In genomic region chr5:37190592-37190991, GRCh38 we compare ENCODE assay signal across 26 cellular contexts. TPM values are rescaled to one million over a fixed set of nuclear protein-coding genes. Genes with fewer than 3 reads are reported as not detected.
A peak's percentile ranks its signal among the peaks of the same experiment; 100 is the strongest.
DNase-seq lines count a peak whose midpoint lies in the region; ATAC-seq, FAIRE-seq and TF ChIP-seq lines count a peak whose summit lies in the region.
"Had no signal": no experiment of that assay in that cellular context is flagged by ENCODE, and none has a peak within 500 bp of the region (broad histone marks: within the 10 kb centered on the region; RNA-seq: fewer than 3 reads in every experiment).

No MANE protein-coding gene starts in this region.

- TF ChIP-seq RAD21 in HepG2 (CRISPR knock-in tag; IDR thresholded peaks at IDR 0.05), result no peak

- no peaks in the 10 kb centered on the region for H3K27me3 Mint-ChIP-seq in naive thymus-derived CD8-positive, alpha-beta T cell
- H3K27me3 Mint-ChIP-seq: CD4-positive, alpha-beta T cell; CD8-positive, alpha-beta memory T cell had no signal

- CTCF ChIA-PET in HepG2 (lab: Yijun Ruan, JAX; ENCODE audit: low intra/inter-chr PET ratio, low total read pairs), result no interaction called here

- no peak overlapping the region for H3K27ac ChIP-seq in HepG2 (ENCODE audit: extremely low read length, insufficient read depth, low read length)
- no peak overlapping the region for H3K27ac ChIP-seq in right lobe of liver
- H3K27ac ChIP-seq: A549; BLaER1 treated with 17β-estradiol and CSF1 and Interleukin-3, amounts not matched to agents 10 nM and 100 nM; GM23248 had no signal

- no peaks in the 10 kb centered on the region for H4K20me1 ChIP-seq in HepG2 (ENCODE audit: insufficient read depth, low read length)
- H4K20me1 ChIP-seq: BLaER1 treated with 17β-estradiol and CSF1 and Interleukin-3, amounts not matched to agents 10 nM and 100 nM had no signal

- no peak for TF ChIP-seq POLR2A in HepG2 (IDR thresholded peaks at IDR 0.05; ENCODE audit: insufficient read depth in 1 of 2, low read depth in 2 of 2, low read length in 2 of 2)
- TF ChIP-seq POLR2A in right lobe of liver (IDR thresholded peaks at IDR 0.05), result no peak

- DNase-seq in HepG2 (ENCODE audit: low spot score), result no peak
- no peak for DNase-seq in right lobe of liver
- DNase-seq in HTR-8/SVneo (ENCODE audit: insufficient read length, low spot score), result no peak
- DNase-seq in left colon, result no peak
- no peak for DNase-seq in activated effector memory CD4-positive, alpha-beta T cell treated with anti-CD3 and anti-CD28 coated beads, Interleukin-2, amount 50 U/mL, for 16 hours
- DNase-seq in naive thymus-derived CD8-positive, alpha-beta T cell, result no peak
- DNase-seq: 8988T; ACHN; AML-193; BE2C; CD4-positive, alpha-beta T cell; CD8-positive, alpha-beta memory T cell; DMS 273 treated with DMSO at 0.1 percent for 48 hours; DND-41; GM23248; H7; HCEC 1CT had no signal

- 98% methylated on average over 2 of the region's 2 CpGs for WGBS in HepG2 (ENCODE audit: low lambda C conversion rate)
- whole genome bisulfite sequencing in right lobe of liver (ENCODE audit: insufficient coverage, low coverage, low lambda C conversion rate, missing lambda C conversion rate), result 98% methylated on average over 2 of the region's 2 CpGs

- H3K9me3 ChIP-seq in HepG2 (ENCODE audit: low read length), result no peaks in the 10 kb centered on the region
- H3K9me3 ChIP-seq in right lobe of liver, result no peaks in the 10 kb centered on the region
- H3K9me3 ChIP-seq: A549; BE2C; BLaER1 treated with 17β-estradiol and CSF1 and Interleukin-3, amounts not matched to agents 10 nM and 100 nM had no signal

- no peak for ATAC-seq in HepG2
- ATAC-seq in right lobe of liver, result no peak
- ATAC-seq in left colon, result peak; percentile 56
- no peak for ATAC-seq in GM21717 (IDR thresholded peaks at IDR 0.05; ENCODE audit: unreplicated experiment)
- no peak for ATAC-seq in naive thymus-derived CD8-positive, alpha-beta T cell
- ATAC-seq: A549 had no signal

- H3K36me3 Mint-ChIP-seq in naive thymus-derived CD8-positive, alpha-beta T cell, result peaks cover 4 to 42% (median 26%) of the 10 kb centered on the region in 3 donors

- TF ChIP-seq CTCF in HepG2 (CRISPR knock-in tag; IDR thresholded peaks at IDR 0.05) (no peak), right lobe of liver (IDR thresholded peaks at IDR 0.05) (no peak)

- no peak overlapping the region for H2AFZ ChIP-seq in HepG2 (ENCODE audit: low read length)
- H2AFZ ChIP-seq: GM23248 had no signal

- H3K4me3 ChIP-seq in HepG2 (replicated peaks in 1 of 3; ENCODE audit: insufficient read depth in 1 of 3, low read depth in 2 of 3, low read length in 3 of 3), result no peak overlapping the region
- no peak overlapping the region for H3K4me3 ChIP-seq in right lobe of liver
- H3K4me3 ChIP-seq: A549; BLaER1 treated with 17β-estradiol and CSF1 and Interleukin-3, amounts not matched to agents 10 nM and 100 nM; GM23248 had no signal

- no peaks in the 10 kb centered on the region for H3K79me2 ChIP-seq in HepG2 (ENCODE audit: insufficient read depth, low read length)

- H3K9me3 Mint-ChIP-seq in naive thymus-derived CD8-positive, alpha-beta T cell, result no peaks in the 10 kb centered on the region
- H3K9me3 Mint-ChIP-seq: CD14-positive monocyte; CD4-positive, alpha-beta T cell; CD8-positive, alpha-beta memory T cell had no signal

- in situ Hi-C loops in HepG2 (cut with HindIII; ENCODE audit: extremely low pct_ligation_motif_present, low pct_unique_long_range_greater_than_20kb), result no loop called here

- H3K4me3 Mint-ChIP-seq in naive thymus-derived CD8-positive, alpha-beta T cell, result no peak overlapping the region
- H3K4me3 Mint-ChIP-seq: CD14-positive monocyte; CD4-positive, alpha-beta T cell; CD8-positive, alpha-beta memory T cell had no signal

- no peaks in the 10 kb centered on the region for H3K27me3 ChIP-seq in HepG2 (ENCODE audit: control insufficient read depth in 1 of 2, insufficient read depth in 2 of 2, low read length in 2 of 2)
- H3K27me3 ChIP-seq in right lobe of liver, result no peaks in the 10 kb centered on the region
- H3K27me3 ChIP-seq: BE2C; BLaER1 treated with 17β-estradiol and CSF1 and Interleukin-3, amounts not matched to agents 10 nM and 100 nM had no signal

- intact Hi-C loops in HepG2 (cut with micrococcal nuclease; ENCODE audit: unreplicated experiment), result no loop called here
- intact Hi-C loops in right lobe of liver (cut with DNase I), result no loop called here
- intact Hi-C loops in left colon (cut with DNase I, micrococcal nuclease), result no loop called here

- H3K27ac Mint-ChIP-seq in naive thymus-derived CD8-positive, alpha-beta T cell, result no peak overlapping the region
- H3K27ac Mint-ChIP-seq: CD14-positive monocyte; CD4-positive, alpha-beta T cell; CD8-positive, alpha-beta memory T cell had no signal

- peaks cover 0 to 7% of the 10 kb centered on the region in 2 experiments; a peak in 1 of 5 replicates for H3K36me3 ChIP-seq in HepG2 (replicated peaks in 1 of 2; ENCODE audit: control insufficient read depth in 1 of 2, insufficient read depth in 2 of 2, low read length in 2 of 2)
- peaks cover 0 to 7% (median 0%) of the 10 kb centered on the region in 4 donors for H3K36me3 ChIP-seq in right lobe of liver
- H3K36me3 ChIP-seq: BE2C had no signal

- TF ChIP-seq EP300 in HepG2 (IDR thresholded peaks at IDR 0.05; ENCODE audit: low read depth in 2 of 2, low read length in 2 of 2) (no peak), HepG2 (CRISPR knock-in tag; IDR thresholded peaks at IDR 0.05; ENCODE audit: borderline replicate concordance) (no peak)

- POLR2A ChIA-PET in HepG2 (lab: Yijun Ruan, JAX), result no interaction called here
- POLR2A ChIA-PET in naive thymus-derived CD8-positive, alpha-beta T cell (lab: Charles Lee), result no interaction called here

- FAIRE-seq in HepG2 (lab: Jason Lieb, UNC) (no peak), HTR-8/SVneo (lab: Jason Lieb, UNC) (peak; percentile 9)
- FAIRE-seq: A549, D721Med, G401.6, GM12891, GM18507, H1 had no signal

- no peaks in the 10 kb centered on the region for H3K4me1 Mint-ChIP-seq in naive thymus-derived CD8-positive, alpha-beta T cell
- H3K4me1 Mint-ChIP-seq: CD14-positive monocyte; CD8-positive, alpha-beta memory T cell had no signal

- H3K4me1 ChIP-seq in HepG2 (ENCODE audit: insufficient read depth, low read length), result no peaks in the 10 kb centered on the region
- H3K4me1 ChIP-seq in right lobe of liver, result no peaks in the 10 kb centered on the region
- H3K4me1 ChIP-seq: A549; BE2C; BLaER1 treated with 17β-estradiol and CSF1 and Interleukin-3, amounts not matched to agents 10 nM and 100 nM had no signal

- no peak overlapping the region for H3K4me2 ChIP-seq in HepG2 (ENCODE audit: low read depth, low read length)
- H3K4me2 ChIP-seq: A549; BLaER1 treated with 17β-estradiol and CSF1 and Interleukin-3, amounts not matched to agents 10 nM and 100 nM had no signal

- no peak overlapping the region for H3K9ac ChIP-seq in HepG2 (ENCODE audit: insufficient read depth, low read depth, low read length)
- H3K9ac ChIP-seq: BLaER1 treated with 17β-estradiol and CSF1 and Interleukin-3, amounts not matched to agents 10 nM and 100 nM; GM23248 had no signal

- no TSS peak for BruUV-seq in HepG2 (replicated peaks; lab: Mats Ljungman, UMichigan)

TF ChIP-seq in HepG2, 621 proteins besides CTCF, POLR2A, EP300 and RAD21:
- TF ChIP-seq ZNF530 (CRISPR knock-in tag; IDR thresholded peaks at IDR 0.05; ENCODE audit: low read depth) (no peak), ATF7 (IDR thresholded peaks at IDR 0.05) (peak; percentile 46; the same call in 1 of the 2 replicates), ATF7 (CRISPR knock-in tag; IDR thresholded peaks at IDR 0.05) (no peak), CREB1 (IDR thresholded peaks at IDR 0.05) (peak; percentile 46; the same call in 1 of the 2 replicates), CREB1 (CRISPR knock-in tag; IDR thresholded peaks at IDR 0.05) (no peak), ZSCAN31 (CRISPR knock-in tag; IDR thresholded peaks at IDR 0.05; ENCODE audit: low read depth) (no peak)

RNA-seq across cellular contexts. Expression of gene CPLANE1, which starts 58.6 kb away (rescaled TPM):
- total RNA-seq in HepG2 (2016; rRNA removed; fragmentation: Illumina TruSeq; extraction: Trizol) (9.0 and 9.9 TPM in 2 replicates), right lobe of liver (1 to 10 TPM; 3.3 to 6.7 (median 4.7) TPM), left colon (10 to 100 TPM; 10.2 to 10.9 TPM)
- 10.5 and 13.5 TPM in 2 replicates for total RNA-seq in HepG2 (2016; cell fraction: cytosol; rRNA removed; fragmentation: Illumina TruSeq; extraction: Trizol; ENCODE audit: low read depth)
- 9.2 and 10.8 TPM in 2 replicates for total RNA-seq in HepG2 (2016; cell fraction: insoluble cytoplasmic fraction; rRNA removed; fragmentation: Illumina TruSeq; extraction: Trizol)
- 5.4 and 8.6 TPM in 2 replicates for total RNA-seq in HepG2 (2016; cell fraction: membrane; rRNA removed; fragmentation: Illumina TruSeq; extraction: Trizol)
- total RNA-seq in HepG2 (2016; cell fraction: nucleus; rRNA removed; fragmentation: Illumina TruSeq; extraction: Trizol), result 22.0 and 30.1 TPM in 2 replicates
- polyA plus RNA-seq in HepG2 (2011; rRNA removed), result 5.8 and 6.3 TPM in 2 replicates
- 1.4 and 1.8 TPM in 2 replicates for polyA plus RNA-seq in HepG2 (2011; cell fraction: cytosol; rRNA removed)
- polyA plus RNA-seq in HepG2 (2011; cell fraction: nucleus; rRNA removed), result 4.8 and 5.5 TPM in 2 replicates
- 2.8 and 4.2 TPM in 2 replicates for polyA plus RNA-seq in HepG2 (2012)
- 0.44 and 0.68 TPM in 2 replicates for polyA plus RNA-seq in HepG2 (2016; cell fraction: cytosol; fragmentation: Illumina TruSeq; extraction: Trizol; ENCODE audit: low read depth)
- polyA plus RNA-seq in HepG2 (2016; cell fraction: insoluble cytoplasmic fraction; fragmentation: Illumina TruSeq; extraction: Trizol; ENCODE audit: low read depth), result 4.8 and 6.6 TPM in 2 replicates
- 0.66 and 0.68 TPM in 2 replicates for polyA plus RNA-seq in HepG2 (2016; cell fraction: membrane; fragmentation: Illumina TruSeq; extraction: Trizol; ENCODE audit: low read depth)
- polyA plus RNA-seq in HepG2 (2016; cell fraction: nucleus; fragmentation: Illumina TruSeq; extraction: Trizol; ENCODE audit: insufficient read depth, low read depth), result 14.4 and 16.0 TPM in 2 replicates
- 8.2 and 40.1 TPM in 2 replicates for polyA minus RNA-seq in HepG2 (2011; rRNA and poly(A)+ RNA removed; ENCODE audit: low replicate concordance)
- polyA minus RNA-seq in HepG2 (2011; cell fraction: cytosol; rRNA and poly(A)+ RNA removed), result 8.8 and 11.3 TPM in 2 replicates
- polyA minus RNA-seq in HepG2 (2011; cell fraction: nucleus; rRNA and poly(A)+ RNA removed), result 43.3 and 46.5 TPM in 2 replicates
- total RNA-seq in naive thymus-derived CD8-positive, alpha-beta T cell, result 1 to 10 TPM; 9.9 to 10.0 TPM
- 1 to 10 TPM; 1.5 to 2.6 (median 1.7) TPM for polyA plus RNA-seq in naive thymus-derived CD8-positive, alpha-beta T cell
